Comparison of ENCODE assay signal across 20 cellular contexts in the genomic region with DNA sequence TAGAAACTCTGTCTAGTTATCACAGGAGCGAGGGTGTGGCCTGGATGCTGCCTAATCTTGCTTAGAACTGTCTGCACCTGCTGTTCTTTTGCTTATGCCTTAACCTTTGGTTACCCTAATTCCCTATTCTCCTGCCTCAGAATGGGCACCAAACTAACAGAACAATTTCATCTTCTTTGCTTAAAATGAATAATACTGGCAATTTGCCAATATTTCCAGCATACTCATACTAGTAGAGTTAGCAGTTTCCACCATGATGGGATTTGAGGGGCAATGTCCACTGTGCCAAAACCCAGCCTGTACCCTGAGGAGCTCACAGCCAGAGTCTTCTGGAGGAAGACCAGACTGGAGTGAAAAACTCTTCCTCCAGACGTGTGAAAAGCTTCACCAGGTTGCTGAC.
"Had no signal": no experiment of that assay in that cellular context is flagged by ENCODE, and none has a peak within 500 bp of the region (broad histone marks: within the 10 kb centered on the region; RNA-seq: fewer than 3 reads in every experiment).

No MANE protein-coding gene starts in this region.

- H3K36me3 ChIP-seq: SJCRH30 had no signal

- H3K4me1 ChIP-seq: SJCRH30 had no signal

- H3K27me3 ChIP-seq: SJCRH30 had no signal

- H3K9ac ChIP-seq: KMS-11 had no signal

- DNase-seq: Kasumi-1, MM.1S, NCI-H1092 treated with DMSO at 0.1 percent for 48 hours, NCI-H1436, NCI-H187, NCI-H2029, NCI-H2081 treated with DMSO at 0.1 percent for 48 hours, NCI-H2171, NCI-H226, NCI-H446, NCI-H510A, NCI-H524 treated with DMSO at 0.1 percent for 48 hours, NCI-H69, NCI-H774, SHP77 treated with DMSO at 0.1 percent for 48 hours, SJCRH30 had no signal

- ATAC-seq: SK-N-SH treated with all-trans-retinoic acid at 6 μM for 48 hours had no signal

- H3K27ac ChIP-seq: HL-60, KMS-11, RWPE1, SJCRH30 had no signal

- H3K9me3 ChIP-seq: SJCRH30 had no signal

- H3K4me3 ChIP-seq: SJCRH30 had no signal

- H3K4me2 ChIP-seq: KMS-11 had no signal
